In the genomic region with DNA sequence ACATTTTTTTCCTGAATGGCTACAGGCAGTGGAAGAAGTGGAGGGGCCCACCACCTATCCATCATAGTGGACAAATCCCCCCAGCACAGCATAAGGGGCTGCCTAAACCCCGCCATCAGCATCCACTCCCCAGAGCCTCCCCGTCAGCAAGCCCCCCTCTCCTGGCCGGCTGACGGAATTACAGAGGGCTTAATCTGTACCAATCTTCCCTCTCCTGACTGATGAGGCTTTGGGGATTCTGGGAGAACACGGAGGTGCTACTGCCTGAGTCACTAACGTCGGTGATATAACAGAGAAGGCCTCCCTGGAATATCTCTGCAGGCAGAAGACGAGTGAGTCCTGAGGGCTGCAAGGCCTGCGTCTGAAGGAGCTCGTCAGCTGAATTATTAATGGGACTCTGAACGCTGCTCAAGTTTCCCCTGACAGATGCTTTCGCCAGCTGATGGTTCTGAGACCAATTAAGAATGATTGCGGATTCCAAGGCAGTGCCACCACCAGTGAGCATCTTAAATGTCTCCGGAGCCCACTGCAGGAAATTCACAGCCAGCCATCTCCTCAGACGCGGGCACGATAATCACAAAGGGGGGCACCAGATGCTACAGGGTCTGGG, we compare ENCODE assay signal across 15 cellular contexts.
A peak's percentile ranks its signal among the peaks of the same experiment; 100 is the strongest.
DNase-seq lines count a peak whose midpoint lies in the region; ATAC-seq and TF ChIP-seq lines count a peak whose summit lies in the region.
"Had no signal": no experiment of that assay in that cellular context is flagged by ENCODE, and none has a peak within 500 bp of the region (broad histone marks: within the 10 kb centered on the region; RNA-seq: fewer than 3 reads in every experiment).

No MANE protein-coding gene starts in this region.

- no peak overlapping the region for H2AFZ ChIP-seq in smooth muscle cell (ENCODE audit: low read depth)

- H4K20me1 ChIP-seq in smooth muscle cell (ENCODE audit: low read depth): no peaks in the 10 kb centered on the region

- TF ChIP-seq EP300 in ovary (IDR thresholded peaks at IDR 0.05): no peak

- H3K4me3 ChIP-seq in fibroblast of villous mesenchyme (ENCODE audit: low read depth, low read length): no peak overlapping the region
- no peak overlapping the region for H3K4me3 ChIP-seq in smooth muscle cell
- H3K4me3 ChIP-seq in ovary: no peak overlapping the region
- H3K4me3 ChIP-seq: heart left ventricle, SJCRH30, skin epidermis had no signal

- peaks cover 14% of the 10 kb centered on the region for H3F3A ChIP-seq in smooth muscle cell (ENCODE audit: low read depth)

- DNase-seq in GM20000 (ENCODE audit: low spot score): no peak
- DNase-seq in NCI-H82 treated with DMSO at 0.1 percent for 48 hours (lab: John Stamatoyannopoulos, UW; ENCODE audit: unreplicated experiment): peak; percentile 57
- DNase-seq in fibroblast of villous mesenchyme (ENCODE audit: low read depth): no peak
- no peak for DNase-seq in smooth muscle cell (lab: John Stamatoyannopoulos, UW; ENCODE audit: unreplicated experiment)
- no peak for DNase-seq in ovary
- DNase-seq in NCI-H526 treated with DMSO at 0.1 percent for 48 hours (lab: John Stamatoyannopoulos, UW): no peak
- DNase-seq: activated naive CD4-positive, alpha-beta T cell treated with Interleukin-2 at 50 U/mL for 16 hours; COR-L47; heart left ventricle; left ventricle myocardium superior; NCI-H1092 had no signal

- H3K36me3 ChIP-seq in smooth muscle cell (ENCODE audit: low read depth) (no peaks in the 10 kb centered on the region), ovary (no peaks in the 10 kb centered on the region)
- H3K36me3 ChIP-seq: heart left ventricle, SJCRH30 had no signal

- H3K9me3 ChIP-seq in smooth muscle cell (replicated peaks; ENCODE audit: low read depth) (no peaks in the 10 kb centered on the region), ovary (no peaks in the 10 kb centered on the region)
- H3K9me3 ChIP-seq: heart left ventricle, SJCRH30 had no signal

- H3K4me2 ChIP-seq in smooth muscle cell: no peak overlapping the region

- H3K79me2 ChIP-seq in smooth muscle cell (ENCODE audit: low read depth): no peaks in the 10 kb centered on the region

- no peak for TF ChIP-seq POLR2A in ovary (IDR thresholded peaks at IDR 0.05)

- WGBS in smooth muscle cell (ENCODE audit: low lambda C conversion rate): 54% methylated on average over 17 of the region's 17 CpGs
- 92 to 95% (median 94%) methylated on average over 17 of the region's 17 CpGs for WGBS in ovary, 3 donors

- TF ChIP-seq CTCF in GM20000 (IDR thresholded peaks at IDR 0.05; ENCODE audit: extremely low read depth, missing control alignments) (peak; percentile 1), fibroblast of villous mesenchyme (IDR thresholded peaks at IDR 0.05; ENCODE audit: insufficient read depth, low read depth, low read length) (peak; percentile 14), smooth muscle cell (IDR thresholded peaks at IDR 0.05; ENCODE audit: borderline replicate concordance, insufficient read depth, poor library complexity, severe bottlenecking) (peak; percentile 26), ovary (IDR thresholded peaks at IDR 0.05) (no peak)

- H3K9ac ChIP-seq in smooth muscle cell (ENCODE audit: low read depth): no peak overlapping the region

- intact Hi-C loops in ovary (cut with DNase I): loop anchor here in 2 of 4 donors (10.0 kb wide), 1 partner anchor 132 kb away; no protein-coding TSS in a partner anchor

- H3K4me1 ChIP-seq in smooth muscle cell (ENCODE audit: low read depth) (peaks cover 11% of the 10 kb centered on the region), ovary (ENCODE audit: insufficient read depth) (peaks cover 4% of the 10 kb centered on the region)

- ATAC-seq in GM21529 (IDR thresholded peaks at IDR 0.05; ENCODE audit: unreplicated experiment): no peak
- ATAC-seq: heart left ventricle; left ventricle myocardium superior; natural killer cell treated with Interleukin-12 subunit alpha and Interleukin-12 subunit beta and Interleukin-15 and Interleukin-18, amount 100 ng/mL, for 72 hours had no signal

- H3K27me3 ChIP-seq in smooth muscle cell (ENCODE audit: low read depth) (no peaks in the 10 kb centered on the region), ovary (no peaks in the 10 kb centered on the region)
- H3K27me3 ChIP-seq: heart left ventricle, SJCRH30 had no signal

- H3K27ac ChIP-seq in smooth muscle cell (ENCODE audit: low read depth) (no peak overlapping the region), ovary (no peak overlapping the region)
- H3K27ac ChIP-seq: heart left ventricle, SJCRH30, skin epidermis had no signal

Comparison
In these comparisons a context has a peak if more than half of its experiments do, and no peak if none do; other contexts are left out.
1. CTCF ChIP-seq: peak in GM20000 (single experiment), fibroblast of villous mesenchyme (single experiment) and smooth muscle cell (single experiment); none in ovary (0 of 3).